Comparison of ENCODE assay signal across 24 cellular contexts in genomic region chr12:26443309-26443708, GRCh38.
"Had no signal": no experiment of that assay in that cellular context is flagged by ENCODE, and none has a peak within 500 bp of the region (broad histone marks: within the 10 kb centered on the region; RNA-seq: fewer than 3 reads in every experiment).

No MANE protein-coding gene starts in this region.

- H3K27me3 Mint-ChIP-seq: IgD-negative memory B cell had no signal

- H3K36me3 ChIP-seq: SJCRH30 had no signal

- H3K27ac ChIP-seq: HL-60, KMS-11, PC-9, Peyer's patch, SJCRH30 had no signal

- H3K9ac ChIP-seq: KMS-11 had no signal

- H3K9me3 Mint-ChIP-seq: IgD-negative memory B cell had no signal

- H3K27me3 ChIP-seq: Peyer's patch, SJCRH30 had no signal

- ATAC-seq: K562, Right ventricle myocardium inferior, SK-N-SH treated with all-trans-retinoic acid at 6 μM for 48 hours had no signal

- H3K4me3 Mint-ChIP-seq: IgD-negative memory B cell had no signal

- H3K4me1 ChIP-seq: Peyer's patch, SJCRH30 had no signal

- H3K4me2 ChIP-seq: KMS-11, PC-9 had no signal

- H3K9me3 ChIP-seq: Peyer's patch, SJCRH30 had no signal

- H2AFZ ChIP-seq: PC-9 had no signal

- H3K4me3 ChIP-seq: K562, PC-9, Peyer's patch, SJCRH30 had no signal

- DNase-seq: NCI-H1092 treated with DMSO at 0.1 percent for 48 hours, NCI-H1417, NCI-H1436 treated with DMSO at 0.1 percent for 48 hours, NCI-H1694, NCI-H187 treated with DMSO at 0.1 percent for 48 hours, NCI-H2029 treated with DMSO at 0.1 percent for 48 hours, NCI-H2171 treated with DMSO at 0.1 percent for 48 hours, NCI-H345, NCI-H510A, NCI-H524 treated with DMSO at 0.1 percent for 48 hours, NCI-H69, NCI-H774, OCI-M1, PC-9, Peyer's patch, SHP77 treated with DMSO at 0.1 percent for 48 hours, SJCRH30, T-helper 1 cell had no signal
